In the genomic region with DNA sequence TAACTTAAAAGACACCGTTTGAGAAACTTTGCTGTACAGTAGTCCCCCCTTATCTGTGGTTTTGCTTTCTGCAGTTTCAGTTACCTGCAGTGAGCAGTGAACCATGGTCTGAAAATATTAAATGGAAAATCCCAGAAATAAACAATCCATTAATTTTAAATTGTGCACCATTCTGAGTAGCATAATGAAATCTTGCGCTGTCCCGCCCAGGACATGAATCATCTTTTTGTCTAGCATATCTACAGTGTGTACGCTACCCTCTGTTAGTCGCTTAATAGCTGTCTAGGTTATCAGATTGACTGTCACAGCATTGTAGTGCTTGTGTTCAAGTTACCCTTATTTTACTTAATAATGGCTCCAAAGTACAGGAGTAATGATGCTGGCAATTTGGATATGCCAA, we compare ENCODE assay signal across 8 cellular contexts. TPM values are rescaled to one million over a fixed set of nuclear protein-coding genes. Genes with fewer than 3 reads are reported as not detected.
A peak's percentile ranks its signal among the peaks of the same experiment; 100 is the strongest.
DNase-seq lines count a peak whose midpoint lies in the region; ATAC-seq and TF ChIP-seq lines count a peak whose summit lies in the region.

No MANE protein-coding gene starts in this region.

- ATAC-seq in activated B cell treated with CpG ODN at 0.5 μM for 24 hours (ENCODE audit: low read depth) (peak; percentile 26), upper lobe of left lung (ENCODE audit: low FRiP score in 2 of 2) (no peak)

- POLR2A ChIA-PET in activated B cell treated with CpG ODN at 0.5 μM for 24 hours (lab: Charles Lee), result interaction anchor here (1.6 kb wide), 2 partner anchors 26 to 67 kb away, joined by 3 to 5 read pairs; no protein-coding TSS in a partner anchor

- peaks cover 85% of the 10 kb centered on the region for H3K36me3 Mint-ChIP-seq in activated B cell treated with CpG ODN at 0.5 μM for 24 hours (ENCODE audit: low read depth)

- H3K27ac Mint-ChIP-seq in activated B cell treated with CpG ODN at 0.5 μM for 24 hours, result peak overlapping the region; percentile 65

- H3K9me3 Mint-ChIP-seq in activated B cell treated with CpG ODN at 0.5 μM for 24 hours, result no peaks in the 10 kb centered on the region

- peaks cover 92% of the 10 kb centered on the region for H3K4me1 Mint-ChIP-seq in activated B cell treated with CpG ODN at 0.5 μM for 24 hours

- H3K4me1 ChIP-seq in upper lobe of left lung, result peaks cover 67 to 82% (median 68%) of the 10 kb centered on the region in 4 donors

- H3K9me3 ChIP-seq in upper lobe of left lung, result no peaks in the 10 kb centered on the region

- H3K27me3 ChIP-seq in upper lobe of left lung, result no peaks in the 10 kb centered on the region

- peak overlapping the region in 3 of 4 donors; percentile 21 to 57 (median 42) for H3K27ac ChIP-seq in upper lobe of left lung

- peak; percentile 33 for DNase-seq in stimulated activated CD4-positive, alpha-beta T cell treated with anti-CD3 and anti-CD28 coated beads, Interleukin-15, amount 100 ng/mL, for 24 hours
- DNase-seq in stimulated activated CD4-positive, alpha-beta T cell treated with anti-CD3 and anti-CD28 coated beads, Interleukin-12 subunit alpha, Interleukin-12 subunit beta, amount 100 ng/mL, for 4 hours, result no peak
- no peak for DNase-seq in activated B cell treated with CpG ODN at 0.5 μM for 24 hours
- DNase-seq in fibroblast of the aortic adventitia (ENCODE audit: low read depth), result peak; percentile 20
- DNase-seq in upper lobe of left lung, result no peak
- no peak for DNase-seq in foreskin melanocyte
- no peak for DNase-seq in COR-L47 (lab: John Stamatoyannopoulos, UW)
- DNase-seq in NCI-H345 (lab: John Stamatoyannopoulos, UW), result no peak

- no peak for TF ChIP-seq EP300 in upper lobe of left lung (IDR thresholded peaks at IDR 0.05)

- no peak for TF ChIP-seq POLR2A in upper lobe of left lung (IDR thresholded peaks at IDR 0.05)

- H3K27me3 Mint-ChIP-seq in activated B cell treated with CpG ODN at 0.5 μM for 24 hours, result no peaks in the 10 kb centered on the region

- TF ChIP-seq CTCF in activated B cell treated with CpG ODN at 0.5 μM for 24 hours (IDR thresholded peaks at IDR 0.05) (no peak), fibroblast of the aortic adventitia (IDR thresholded peaks at IDR 0.05; ENCODE audit: insufficient read depth, low read length) (no peak), upper lobe of left lung (IDR thresholded peaks at IDR 0.05) (no peak)

- CTCF ChIA-PET in activated B cell treated with CpG ODN at 0.5 μM for 24 hours (lab: Charles Lee), result interaction anchor here (0.6 kb wide), 1 partner anchor 90 kb away, joined by 3 read pairs; no protein-coding TSS in a partner anchor

- H3K4me3 Mint-ChIP-seq in activated B cell treated with CpG ODN at 0.5 μM for 24 hours, result peak overlapping the region; percentile 60

- intact Hi-C loops in activated B cell treated with CpG ODN at 0.5 μM for 24 hours (cut with micrococcal nuclease), result no loop called here

- H3K4me3 ChIP-seq in fibroblast of the aortic adventitia (ENCODE audit: low read depth, low read length) (no peak overlapping the region), upper lobe of left lung (no peak overlapping the region)

- peaks cover 7 to 59% (median 35%) of the 10 kb centered on the region in 4 donors for H3K36me3 ChIP-seq in upper lobe of left lung

- 60 to 66% methylated on average over 5 of the region's 5 CpGs for WGBS in upper lobe of left lung, 2 donors

RNA-seq across cellular contexts. Expression of gene ARPC2, which starts 6.1 kb away (rescaled TPM):
- 711 and 737 TPM in 2 replicates for total RNA-seq in activated B cell treated with CpG ODN at 0.5 μM for 24 hours
- 121 and 368 TPM in 2 replicates for total RNA-seq in fibroblast of the aortic adventitia (ENCODE audit: low replicate concordance)
- 100 to 1,000 TPM; 233 to 440 (median 357) TPM for total RNA-seq in upper lobe of left lung

RNA-seq across cellular contexts. Expression of gene GPBAR1, which starts 37.8 kb away (rescaled TPM):
- total RNA-seq in activated B cell treated with CpG ODN at 0.5 μM for 24 hours, result 0.67 and 0.81 TPM in 2 replicates
- 0.27 TPM in 1 of 2 replicates, not detected in the other for total RNA-seq in fibroblast of the aortic adventitia (ENCODE audit: low replicate concordance)
- 1 to 10 TPM in 5 of 6 donors, under 1 TPM in 1; 0.33 to 6.4 (median 4.1) TPM for total RNA-seq in upper lobe of left lung

RNA-seq across cellular contexts. Expression of gene AAMP, which starts 46.9 kb away (rescaled TPM):
- total RNA-seq in activated B cell treated with CpG ODN at 0.5 μM for 24 hours (63.4 and 63.6 TPM in 2 replicates), fibroblast of the aortic adventitia (ENCODE audit: low replicate concordance) (64.4 and 262 TPM in 2 replicates), upper lobe of left lung (100 to 1,000 TPM in 4 of 6 donors, 10 to 100 TPM in 2; 67.1 to 168 (median 118) TPM)

RNA-seq across cellular contexts. Expression of gene PNKD, which starts 47.3 kb away (rescaled TPM):
- total RNA-seq in activated B cell treated with CpG ODN at 0.5 μM for 24 hours (21.0 and 23.7 TPM in 2 replicates), fibroblast of the aortic adventitia (ENCODE audit: low replicate concordance) (17.4 and 27.2 TPM in 2 replicates), upper lobe of left lung (100 to 1,000 TPM in 2 of 6 donors, 10 to 100 TPM in 4; 69.8 to 153 (median 87.2) TPM)

RNA-seq across cellular contexts. Expression of gene CXCR1, which starts 56.3 kb away (rescaled TPM):
- total RNA-seq in activated B cell treated with CpG ODN at 0.5 μM for 24 hours (not detected in 2 replicates), fibroblast of the aortic adventitia (ENCODE audit: low replicate concordance) (not detected in 2 replicates), upper lobe of left lung (10 to 100 TPM in 2 of 6 donors, 1 to 10 TPM in 4; 1.3 to 17.2 (median 6.4) TPM)

Comparison
In these comparisons a context has a peak if more than half of its experiments do, and no peak if none do; other contexts are left out.
1. DNase-seq: peak in stimulated activated CD4-positive, alpha-beta T cell treated with anti-CD3 and anti-CD28 coated beads, Interleukin-15, amount 100 ng/mL, for 24 hours (single experiment) and fibroblast of the aortic adventitia (single experiment); none in stimulated activated CD4-positive, alpha-beta T cell treated with anti-CD3 and anti-CD28 coated beads, Interleukin-12 subunit alpha, Interleukin-12 subunit beta, amount 100 ng/mL, for 4 hours (single experiment), activated B cell treated with CpG ODN at 0.5 μM for 24 hours (single experiment), upper lobe of left lung (0 of 2), foreskin melanocyte (single experiment), COR-L47 (single experiment) and NCI-H345 (single experiment).